13 cellular contexts compared by ENCODE assay signal in the genomic region with DNA sequence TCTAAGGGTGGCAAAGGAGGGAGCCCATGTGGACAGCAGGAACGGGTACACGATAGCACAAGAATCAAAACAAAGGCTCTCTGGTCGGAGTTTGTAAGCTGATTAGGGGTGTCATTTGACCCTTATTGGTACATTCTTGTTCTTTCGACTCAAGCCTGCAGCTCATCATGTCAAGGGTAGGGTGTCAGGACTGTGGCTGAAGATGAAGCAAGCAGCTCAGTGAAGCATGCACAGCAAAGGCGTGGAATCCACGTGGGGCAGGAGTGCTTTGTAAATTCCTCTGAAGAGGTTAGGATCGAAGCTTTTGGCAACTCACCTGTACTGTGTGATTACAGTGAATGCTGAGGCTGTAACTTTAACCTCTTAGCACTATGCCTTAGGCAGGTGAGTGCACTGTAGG.
A peak's percentile ranks its signal among the peaks of the same experiment; 100 is the strongest.
DNase-seq lines count a peak whose midpoint lies in the region; ATAC-seq lines count a peak whose summit lies in the region.
"Had no signal": no experiment of that assay in that cellular context is flagged by ENCODE, and none has a peak within 500 bp of the region (broad histone marks: within the 10 kb centered on the region; RNA-seq: fewer than 3 reads in every experiment).

No MANE protein-coding gene starts in this region.

- H3K9ac ChIP-seq in HUES48 (ENCODE audit: low read depth, low read length) = peak overlapping the region; percentile 1; the same call in 1 of the 2 replicates

- H3K27me3 Mint-ChIP-seq in stimulated activated memory B cell treated with anti-CD40 and anti-IgM and Interleukin-4, amounts not matched to agents 10 μg/mL and 1 μg/mL and 100 μg/mL, for 72 hours = no peaks in the 10 kb centered on the region

- H3K36me3 ChIP-seq in HUES48 (ENCODE audit: control insufficient read depth, insufficient read depth, low read length) = no peaks in the 10 kb centered on the region
- H3K36me3 ChIP-seq: colonic mucosa had no signal

- no peaks in the 10 kb centered on the region for H3K27me3 ChIP-seq in HUES48 (ENCODE audit: control insufficient read depth, insufficient read depth, low read length)
- H3K27me3 ChIP-seq: colonic mucosa, foreskin keratinocyte had no signal

- peak overlapping the region; percentile 40 for H3K27ac ChIP-seq in HUES48 (ENCODE audit: low read depth, low read length)
- H3K27ac ChIP-seq: colonic mucosa, foreskin keratinocyte had no signal

- H3K9me3 Mint-ChIP-seq in stimulated activated memory B cell treated with anti-CD40 and anti-IgM and Interleukin-4, amounts not matched to agents 10 μg/mL and 1 μg/mL and 100 μg/mL, for 72 hours = no peaks in the 10 kb centered on the region
- H3K9me3 Mint-ChIP-seq: activated naive CD4-positive, alpha-beta T cell treated with anti-CD3 and anti-CD28 coated beads, Interleukin-2, amount 50 U/mL, for 72 hours; T-helper 1 cell treated with Interleukin-12 subunit alpha and Interleukin-12 subunit beta and Interleukin-4 antibody, amounts not matched to agents 30 μg/mL and 1 μg/mL, for 36 hours had no signal

- ATAC-seq in stimulated activated memory B cell treated with anti-CD40 and anti-IgM and Interleukin-4, amounts not matched to agents 10 μg/mL and 1 μg/mL and 100 μg/mL, for 72 hours = no peak
- no peak for ATAC-seq in GM18517 (IDR thresholded peaks at IDR 0.05; ENCODE audit: unreplicated experiment)
- ATAC-seq: activated naive CD4-positive, alpha-beta T cell treated with anti-CD3 and anti-CD28 coated beads, Interleukin-2, amount 50 U/mL, for 72 hours; foreskin keratinocyte had no signal

- H3K4me1 Mint-ChIP-seq in stimulated activated memory B cell treated with anti-CD40 and anti-IgM and Interleukin-4, amounts not matched to agents 10 μg/mL and 1 μg/mL and 100 μg/mL, for 72 hours = peaks cover 22% of the 10 kb centered on the region

- H3K4me1 ChIP-seq in HUES48 (ENCODE audit: control insufficient read depth, insufficient read depth, low read length) = peaks cover 13% of the 10 kb centered on the region
- H3K4me1 ChIP-seq: colonic mucosa had no signal

- H3K36me3 Mint-ChIP-seq in stimulated activated memory B cell treated with anti-CD40 and anti-IgM and Interleukin-4, amounts not matched to agents 10 μg/mL and 1 μg/mL and 100 μg/mL, for 72 hours = no peaks in the 10 kb centered on the region
- H3K36me3 Mint-ChIP-seq: activated naive CD4-positive, alpha-beta T cell treated with anti-CD3 and anti-CD28 coated beads, Interleukin-2, amount 50 U/mL, for 72 hours had no signal

- no peak overlapping the region for H3K4me3 Mint-ChIP-seq in stimulated activated memory B cell treated with anti-CD40 and anti-IgM and Interleukin-4, amounts not matched to agents 10 μg/mL and 1 μg/mL and 100 μg/mL, for 72 hours
- H3K4me3 Mint-ChIP-seq: T-helper 1 cell treated with Interleukin-12 subunit alpha and Interleukin-12 subunit beta and Interleukin-4 antibody, amounts not matched to agents 30 μg/mL and 1 μg/mL, for 36 hours had no signal

- H3K9me3 ChIP-seq in HUES48 (ENCODE audit: control insufficient read depth, insufficient read depth, low read length) = no peaks in the 10 kb centered on the region
- H3K9me3 ChIP-seq: colonic mucosa had no signal

- H3K4me3 ChIP-seq in HUES48 (ENCODE audit: low read depth, low read length) = no peak overlapping the region
- H3K4me3 ChIP-seq: colonic mucosa had no signal

- H3K27ac Mint-ChIP-seq in stimulated activated memory B cell treated with anti-CD40 and anti-IgM and Interleukin-4, amounts not matched to agents 10 μg/mL and 1 μg/mL and 100 μg/mL, for 72 hours = peak overlapping the region; percentile 60
- H3K27ac Mint-ChIP-seq: activated naive CD4-positive, alpha-beta T cell treated with anti-CD3 and anti-CD28 coated beads, Interleukin-2, amount 50 U/mL, for 72 hours; T-helper 1 cell treated with Interleukin-12 subunit alpha and Interleukin-12 subunit beta and Interleukin-4 antibody, amounts not matched to agents 30 μg/mL and 1 μg/mL, for 36 hours had no signal

- DNase-seq in NCI-H69 (lab: John Stamatoyannopoulos, UW) (peak; percentile 12), iris pigment epithelial cell (ENCODE audit: low read depth) (peak; percentile 49), cerebellar cortex (ENCODE audit: low spot score) (no peak)
- no peak for DNase-seq in stimulated activated naive CD4-positive, alpha-beta T cell treated with Interleukin-2 at 50 U/mL for 16 hours (lab: John Stamatoyannopoulos, UW)
- DNase-seq: colonic mucosa, foreskin keratinocyte, mammary epithelial cell, retina had no signal

Comparison
In these comparisons a context has a peak if more than half of its experiments do, and no peak if none do; other contexts are left out.
1. DNase-seq: peak in NCI-H69 (single experiment) and iris pigment epithelial cell (single experiment); none in cerebellar cortex (single experiment) and stimulated activated naive CD4-positive, alpha-beta T cell treated with Interleukin-2 at 50 U/mL for 16 hours (single experiment).